ENCODE assay signal across 1 cellular context in the genomic region with DNA sequence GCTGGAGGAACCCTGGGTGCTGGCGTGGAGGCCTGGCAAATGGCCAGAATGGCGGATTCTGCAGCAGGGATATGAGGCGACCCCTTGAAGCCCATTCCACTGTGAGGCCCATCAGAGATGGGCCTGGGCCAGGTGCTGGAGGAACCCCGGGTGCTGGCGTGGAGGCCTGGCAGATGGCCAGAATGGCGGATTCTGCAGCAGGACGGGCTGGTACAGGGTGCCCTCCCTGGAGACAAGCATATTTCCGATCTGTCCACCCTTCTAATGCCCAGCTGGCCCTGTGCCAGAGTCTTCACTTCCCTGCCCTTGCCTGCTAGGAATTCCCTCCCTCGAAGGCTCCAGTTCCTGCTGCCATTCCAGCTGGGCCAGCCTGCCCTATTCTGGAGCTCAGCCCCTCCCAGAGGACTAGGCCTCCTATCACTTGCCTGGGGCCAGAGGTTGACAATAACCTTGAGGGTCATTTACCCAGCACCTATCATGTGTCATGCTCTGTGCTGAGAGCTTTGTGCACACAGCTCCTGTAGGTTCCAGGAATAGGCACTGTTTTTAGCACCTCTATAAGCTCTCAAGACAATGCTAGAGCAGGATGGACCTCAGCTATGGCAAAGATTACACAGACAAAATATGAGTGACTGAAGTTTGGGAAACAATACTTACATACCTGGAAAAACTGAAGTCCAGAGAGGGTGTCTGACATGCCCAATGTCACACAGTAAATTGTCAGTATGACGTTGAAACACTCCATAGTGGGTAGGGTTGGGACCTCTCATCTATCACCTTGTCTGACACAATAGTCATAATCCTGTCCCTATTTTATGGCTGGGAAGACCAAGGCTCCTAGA.
TF ChIP-seq lines count a peak whose summit lies in the region.

No MANE protein-coding gene starts in this region.

TF ChIP-seq in HepG2, 621 proteins besides CTCF, POLR2A, EP300 and RAD21 (continued from another document and continues in another):
- TF ChIP-seq, protein P1, sequence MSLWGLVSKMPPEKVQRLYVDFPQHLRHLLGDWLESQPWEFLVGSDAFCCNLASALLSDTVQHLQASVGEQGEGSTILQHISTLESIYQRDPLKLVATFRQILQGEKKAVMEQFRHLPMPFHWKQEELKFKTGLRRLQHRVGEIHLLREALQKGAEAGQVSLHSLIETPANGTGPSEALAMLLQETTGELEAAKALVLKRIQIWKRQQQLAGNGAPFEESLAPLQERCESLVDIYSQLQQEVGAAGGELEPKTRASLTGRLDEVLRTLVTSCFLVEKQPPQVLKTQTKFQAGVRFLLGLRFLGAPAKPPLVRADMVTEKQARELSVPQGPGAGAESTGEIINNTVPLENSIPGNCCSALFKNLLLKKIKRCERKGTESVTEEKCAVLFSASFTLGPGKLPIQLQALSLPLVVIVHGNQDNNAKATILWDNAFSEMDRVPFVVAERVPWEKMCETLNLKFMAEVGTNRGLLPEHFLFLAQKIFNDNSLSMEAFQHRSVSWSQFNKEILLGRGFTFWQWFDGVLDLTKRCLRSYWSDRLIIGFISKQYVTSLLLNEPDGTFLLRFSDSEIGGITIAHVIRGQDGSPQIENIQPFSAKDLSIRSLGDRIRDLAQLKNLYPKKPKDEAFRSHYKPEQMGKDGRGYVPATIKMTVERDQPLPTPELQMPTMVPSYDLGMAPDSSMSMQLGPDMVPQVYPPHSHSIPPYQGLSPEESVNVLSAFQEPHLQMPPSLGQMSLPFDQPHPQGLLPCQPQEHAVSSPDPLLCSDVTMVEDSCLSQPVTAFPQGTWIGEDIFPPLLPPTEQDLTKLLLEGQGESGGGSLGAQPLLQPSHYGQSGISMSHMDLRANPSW (CRISPR knock-in tag; IDR thresholded peaks at IDR 0.05; ENCODE audit: borderline replicate concordance), result no peak
- TF ChIP-seq, protein P2, sequence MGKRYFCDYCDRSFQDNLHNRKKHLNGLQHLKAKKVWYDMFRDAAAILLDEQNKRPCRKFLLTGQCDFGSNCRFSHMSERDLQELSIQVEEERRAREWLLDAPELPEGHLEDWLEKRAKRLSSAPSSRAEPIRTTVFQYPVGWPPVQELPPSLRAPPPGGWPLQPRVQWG (CRISPR knock-in tag; IDR thresholded peaks at IDR 0.05; ENCODE audit: borderline replicate concordance, low read depth), result no peak
- TF ChIP-seq, protein P3, sequence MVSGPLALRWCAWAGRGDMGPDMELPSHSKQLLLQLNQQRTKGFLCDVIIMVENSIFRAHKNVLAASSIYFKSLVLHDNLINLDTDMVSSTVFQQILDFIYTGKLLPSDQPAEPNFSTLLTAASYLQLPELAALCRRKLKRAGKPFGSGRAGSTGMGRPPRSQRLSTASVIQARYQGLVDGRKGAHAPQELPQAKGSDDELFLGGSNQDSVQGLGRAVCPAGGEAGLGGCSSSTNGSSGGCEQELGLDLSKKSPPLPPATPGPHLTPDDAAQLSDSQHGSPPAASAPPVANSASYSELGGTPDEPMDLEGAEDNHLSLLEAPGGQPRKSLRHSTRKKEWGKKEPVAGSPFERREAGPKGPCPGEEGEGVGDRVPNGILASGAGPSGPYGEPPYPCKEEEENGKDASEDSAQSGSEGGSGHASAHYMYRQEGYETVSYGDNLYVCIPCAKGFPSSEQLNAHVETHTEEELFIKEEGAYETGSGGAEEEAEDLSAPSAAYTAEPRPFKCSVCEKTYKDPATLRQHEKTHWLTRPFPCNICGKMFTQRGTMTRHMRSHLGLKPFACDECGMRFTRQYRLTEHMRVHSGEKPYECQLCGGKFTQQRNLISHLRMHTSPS (CRISPR knock-in tag; IDR thresholded peaks at IDR 0.05; ENCODE audit: low read depth), result no peak
- TF ChIP-seq ZNF569 (CRISPR knock-in tag; IDR thresholded peaks at IDR 0.05; ENCODE audit: borderline replicate concordance), result no peak
- TF ChIP-seq CENPT (CRISPR knock-in tag; IDR thresholded peaks at IDR 0.05; ENCODE audit: low read depth), result no peak
- no peak for TF ChIP-seq NR2C2 (CRISPR knock-in tag; IDR thresholded peaks at IDR 0.05; ENCODE audit: borderline replicate concordance)
- no peak for TF ChIP-seq ZNF577 (CRISPR knock-in tag; IDR thresholded peaks at IDR 0.05; ENCODE audit: borderline replicate concordance, low read depth)
- peak; percentile 86; the same call in 1 of the 2 replicates for TF ChIP-seq ZMYM3 (CRISPR knock-in tag; IDR thresholded peaks at IDR 0.05)
- no peak for TF ChIP-seq ZSCAN29 (CRISPR knock-in tag; conservative IDR thresholded peaks at IDR 0.05)
- no peak for TF ChIP-seq DMAP1 (CRISPR knock-in tag; IDR thresholded peaks at IDR 0.05)
- TF ChIP-seq ZNF296 (CRISPR knock-in tag; conservative IDR thresholded peaks at IDR 0.05), result no peak
- TF ChIP-seq NCOA2 (CRISPR knock-in tag; IDR thresholded peaks at IDR 0.05), result no peak
- TF ChIP-seq SSRP1 (CRISPR knock-in tag; IDR thresholded peaks at IDR 0.05), result no peak
- TF ChIP-seq SIN3B (IDR thresholded peaks at IDR 0.05; ENCODE audit: low read length), result no peak
- TF ChIP-seq ZC3H4 (CRISPR knock-in tag; IDR thresholded peaks at IDR 0.05; ENCODE audit: borderline replicate concordance), result no peak
- TF ChIP-seq, protein P4, sequence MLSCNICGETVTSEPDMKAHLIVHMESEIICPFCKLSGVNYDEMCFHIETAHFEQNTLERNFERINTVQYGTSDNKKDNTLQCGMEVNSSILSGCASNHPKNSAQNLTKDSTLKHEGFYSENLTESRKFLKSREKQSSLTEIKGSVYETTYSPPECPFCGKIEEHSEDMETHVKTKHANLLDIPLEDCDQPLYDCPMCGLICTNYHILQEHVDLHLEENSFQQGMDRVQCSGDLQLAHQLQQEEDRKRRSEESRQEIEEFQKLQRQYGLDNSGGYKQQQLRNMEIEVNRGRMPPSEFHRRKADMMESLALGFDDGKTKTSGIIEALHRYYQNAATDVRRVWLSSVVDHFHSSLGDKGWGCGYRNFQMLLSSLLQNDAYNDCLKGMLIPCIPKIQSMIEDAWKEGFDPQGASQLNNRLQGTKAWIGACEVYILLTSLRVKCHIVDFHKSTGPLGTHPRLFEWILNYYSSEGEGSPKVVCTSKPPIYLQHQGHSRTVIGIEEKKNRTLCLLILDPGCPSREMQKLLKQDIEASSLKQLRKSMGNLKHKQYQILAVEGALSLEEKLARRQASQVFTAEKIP (CRISPR knock-in tag; IDR thresholded peaks at IDR 0.05; ENCODE audit: borderline replicate concordance), result no peak
- TF ChIP-seq, protein P5, sequence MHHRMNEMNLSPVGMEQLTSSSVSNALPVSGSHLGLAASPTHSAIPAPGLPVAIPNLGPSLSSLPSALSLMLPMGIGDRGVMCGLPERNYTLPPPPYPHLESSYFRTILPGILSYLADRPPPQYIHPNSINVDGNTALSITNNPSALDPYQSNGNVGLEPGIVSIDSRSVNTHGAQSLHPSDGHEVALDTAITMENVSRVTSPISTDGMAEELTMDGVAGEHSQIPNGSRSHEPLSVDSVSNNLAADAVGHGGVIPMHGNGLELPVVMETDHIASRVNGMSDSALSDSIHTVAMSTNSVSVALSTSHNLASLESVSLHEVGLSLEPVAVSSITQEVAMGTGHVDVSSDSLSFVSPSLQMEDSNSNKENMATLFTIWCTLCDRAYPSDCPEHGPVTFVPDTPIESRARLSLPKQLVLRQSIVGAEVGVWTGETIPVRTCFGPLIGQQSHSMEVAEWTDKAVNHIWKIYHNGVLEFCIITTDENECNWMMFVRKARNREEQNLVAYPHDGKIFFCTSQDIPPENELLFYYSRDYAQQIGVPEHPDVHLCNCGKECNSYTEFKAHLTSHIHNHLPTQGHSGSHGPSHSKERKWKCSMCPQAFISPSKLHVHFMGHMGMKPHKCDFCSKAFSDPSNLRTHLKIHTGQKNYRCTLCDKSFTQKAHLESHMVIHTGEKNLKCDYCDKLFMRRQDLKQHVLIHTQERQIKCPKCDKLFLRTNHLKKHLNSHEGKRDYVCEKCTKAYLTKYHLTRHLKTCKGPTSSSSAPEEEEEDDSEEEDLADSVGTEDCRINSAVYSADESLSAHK (CRISPR knock-in tag; IDR thresholded peaks at IDR 0.05; ENCODE audit: borderline replicate concordance), result no peak
- no peak for TF ChIP-seq ZNF747 (CRISPR knock-in tag; IDR thresholded peaks at IDR 0.05; ENCODE audit: borderline replicate concordance)
- no peak for TF ChIP-seq ZNF382 (CRISPR knock-in tag; IDR thresholded peaks at IDR 0.05; ENCODE audit: borderline replicate concordance)
- no peak for TF ChIP-seq CHCHD3 (CRISPR knock-in tag; IDR thresholded peaks at IDR 0.05)
- no peak for TF ChIP-seq ZBTB1 (CRISPR knock-in tag; IDR thresholded peaks at IDR 0.05; ENCODE audit: borderline replicate concordance)
- TF ChIP-seq ZNF501 (CRISPR knock-in tag; IDR thresholded peaks at IDR 0.05), result 0 out of 2 replicates have a peak, but pooled peaks have one; percentile 32
- TF ChIP-seq CREM (IDR thresholded peaks at IDR 0.05), result no peak
- TF ChIP-seq CREM (CRISPR knock-in tag; IDR thresholded peaks at IDR 0.05), result no peak
- no peak for TF ChIP-seq ATF7 (IDR thresholded peaks at IDR 0.05)
- TF ChIP-seq ATF7 (CRISPR knock-in tag; IDR thresholded peaks at IDR 0.05), result no peak
- TF ChIP-seq HNRNPLL (IDR thresholded peaks at IDR 0.05; ENCODE audit: low read depth, low read length, poor library complexity, severe bottlenecking), result peak; percentile 23
- TF ChIP-seq SRSF4 (IDR thresholded peaks at IDR 0.05; ENCODE audit: low read depth, low read length, poor library complexity, severe bottlenecking), result no peak
- TF ChIP-seq NFATC3 (CRISPR knock-in tag; IDR thresholded peaks at IDR 0.05), result no peak
- TF ChIP-seq TOPORS (CRISPR knock-in tag; IDR thresholded peaks at IDR 0.05), result no peak
- no peak for TF ChIP-seq TOE1 (CRISPR knock-in tag; IDR thresholded peaks at IDR 0.05)
- TF ChIP-seq MIXL1 (CRISPR knock-in tag; IDR thresholded peaks at IDR 0.05), result no peak
- TF ChIP-seq NFE2L2 (IDR thresholded peaks at IDR 0.05; ENCODE audit: low read length), result no peak
- TF ChIP-seq ZNF629 (CRISPR knock-in tag; conservative IDR thresholded peaks at IDR 0.05), result 0 out of 2 replicates have a peak, but pooled peaks have one; percentile 7
- no peak for TF ChIP-seq ZNF589 (CRISPR knock-in tag; conservative IDR thresholded peaks at IDR 0.05)
- TF ChIP-seq, protein P6, sequence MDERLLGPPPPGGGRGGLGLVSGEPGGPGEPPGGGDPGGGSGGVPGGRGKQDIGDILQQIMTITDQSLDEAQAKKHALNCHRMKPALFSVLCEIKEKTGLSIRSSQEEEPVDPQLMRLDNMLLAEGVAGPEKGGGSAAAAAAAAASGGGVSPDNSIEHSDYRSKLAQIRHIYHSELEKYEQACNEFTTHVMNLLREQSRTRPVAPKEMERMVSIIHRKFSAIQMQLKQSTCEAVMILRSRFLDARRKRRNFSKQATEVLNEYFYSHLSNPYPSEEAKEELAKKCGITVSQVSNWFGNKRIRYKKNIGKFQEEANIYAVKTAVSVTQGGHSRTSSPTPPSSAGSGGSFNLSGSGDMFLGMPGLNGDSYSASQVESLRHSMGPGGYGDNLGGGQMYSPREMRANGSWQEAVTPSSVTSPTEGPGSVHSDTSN (CRISPR knock-in tag; IDR thresholded peaks at IDR 0.05), result no peak
- peak; percentile 65; the same call in 1 of the 2 replicates for TF ChIP-seq KDM1A (CRISPR knock-in tag; IDR thresholded peaks at IDR 0.05)
- no peak for TF ChIP-seq ZFYVE20 (CRISPR knock-in tag; IDR thresholded peaks at IDR 0.05; ENCODE audit: borderline replicate concordance, low read depth)
- no peak for TF ChIP-seq PHB2 (IDR thresholded peaks at IDR 0.05; ENCODE audit: partially characterized antibody)
- no peak for TF ChIP-seq ZNF570 (CRISPR knock-in tag; IDR thresholded peaks at IDR 0.05; ENCODE audit: borderline replicate concordance)
- TF ChIP-seq ETV5 (CRISPR knock-in tag; IDR thresholded peaks at IDR 0.05; ENCODE audit: borderline replicate concordance), result no peak; the same call in 1 of the 2 replicates
- TF ChIP-seq HNRNPH1 (optimal IDR thresholded peaks at IDR 0.05; ENCODE audit: low read depth, low read length), result no peak
- TF ChIP-seq SATB2 (CRISPR knock-in tag; IDR thresholded peaks at IDR 0.05), result no peak
- TF ChIP-seq SMYD3 (CRISPR knock-in tag; IDR thresholded peaks at IDR 0.05), result no peak
- TF ChIP-seq CBX1 (IDR thresholded peaks at IDR 0.05; ENCODE audit: low read depth), result no peak
- TF ChIP-seq ZC3H13 (CRISPR knock-in tag; IDR thresholded peaks at IDR 0.05), result no peak
- TF ChIP-seq, protein P7, sequence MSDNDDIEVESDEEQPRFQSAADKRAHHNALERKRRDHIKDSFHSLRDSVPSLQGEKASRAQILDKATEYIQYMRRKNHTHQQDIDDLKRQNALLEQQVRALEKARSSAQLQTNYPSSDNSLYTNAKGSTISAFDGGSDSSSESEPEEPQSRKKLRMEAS (IDR thresholded peaks at IDR 0.05), result no peak
- TF ChIP-seq ATAD3A (CRISPR knock-in tag; IDR thresholded peaks at IDR 0.05), result no peak
- no peak for TF ChIP-seq HNRNPUL1 (IDR thresholded peaks at IDR 0.05; ENCODE audit: low read depth, low read length)
- TF ChIP-seq, protein P8, sequence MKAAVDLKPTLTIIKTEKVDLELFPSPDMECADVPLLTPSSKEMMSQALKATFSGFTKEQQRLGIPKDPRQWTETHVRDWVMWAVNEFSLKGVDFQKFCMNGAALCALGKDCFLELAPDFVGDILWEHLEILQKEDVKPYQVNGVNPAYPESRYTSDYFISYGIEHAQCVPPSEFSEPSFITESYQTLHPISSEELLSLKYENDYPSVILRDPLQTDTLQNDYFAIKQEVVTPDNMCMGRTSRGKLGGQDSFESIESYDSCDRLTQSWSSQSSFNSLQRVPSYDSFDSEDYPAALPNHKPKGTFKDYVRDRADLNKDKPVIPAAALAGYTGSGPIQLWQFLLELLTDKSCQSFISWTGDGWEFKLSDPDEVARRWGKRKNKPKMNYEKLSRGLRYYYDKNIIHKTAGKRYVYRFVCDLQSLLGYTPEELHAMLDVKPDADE (CRISPR knock-in tag; IDR thresholded peaks at IDR 0.05), result no peak
- no peak for TF ChIP-seq NKX3-1 (CRISPR knock-in tag; IDR thresholded peaks at IDR 0.05)
- no peak for TF ChIP-seq ZBTB42 (CRISPR knock-in tag; IDR thresholded peaks at IDR 0.05)
- TF ChIP-seq ZNF333 (CRISPR knock-in tag; IDR thresholded peaks at IDR 0.05; ENCODE audit: borderline replicate concordance), result no peak
- TF ChIP-seq PCBP2 (optimal IDR thresholded peaks at IDR 0.05; ENCODE audit: low read depth, low read length, poor library complexity, severe bottlenecking), result no peak
- no peak for TF ChIP-seq ZNF451 (CRISPR knock-in tag; IDR thresholded peaks at IDR 0.05)
